ENCODE assay signal across 10 cellular contexts in genomic region chr1:12144236-12144635, GRCh38. TPM values are rescaled to one million over a fixed set of nuclear protein-coding genes. Genes with fewer than 3 reads are reported as not detected.
DNase-seq lines count a peak whose midpoint lies in the region; ATAC-seq and TF ChIP-seq lines count a peak whose summit lies in the region.
"Had no signal": no experiment of that assay in that cellular context is flagged by ENCODE, and none has a peak within 500 bp of the region (broad histone marks: within the 10 kb centered on the region; RNA-seq: fewer than 3 reads in every experiment).

No MANE protein-coding gene starts in this region.

- TF ChIP-seq POLR2A in Peyer's patch (IDR thresholded peaks at IDR 0.05): peak in 1 of 2 donors; percentile 14

- DNase-seq in CD14-positive monocyte (ENCODE audit: low spot score) (no peak), Peyer's patch (peak in 2 of 3 donors; percentile 84 to 88), endothelial cell (ENCODE audit: low spot score) (no peak), psoas muscle (no peak), HT-29 (ENCODE audit: low spot score) (no peak), NCI-H1930 (lab: John Stamatoyannopoulos, UW) (no peak), Ammon's horn (ENCODE audit: low spot score) (no peak)
- DNase-seq: endodermal cell, NCI-H2107 had no signal

- TF ChIP-seq CTCF in CD14-positive monocyte (IDR thresholded peaks at IDR 0.05): no peak
- no peak for TF ChIP-seq CTCF in Peyer's patch (IDR thresholded peaks at IDR 0.05)
- no peak for TF ChIP-seq CTCF in endothelial cell (IDR thresholded peaks at IDR 0.05; ENCODE audit: unreplicated experiment)
- no peak for TF ChIP-seq CTCF in psoas muscle (IDR thresholded peaks at IDR 0.05)

- no peaks in the 10 kb centered on the region for H3K27me3 Mint-ChIP-seq in CD14-positive monocyte (ENCODE audit: low read depth in 3 of 3)
- H3K27me3 Mint-ChIP-seq in endothelial cell (ENCODE audit: unreplicated experiment): peaks cover 14% of the 10 kb centered on the region

- H3K9me3 ChIP-seq in Peyer's patch (no peaks in the 10 kb centered on the region), psoas muscle (no peaks in the 10 kb centered on the region)

- H3K27me3 ChIP-seq in Peyer's patch (no peaks in the 10 kb centered on the region), psoas muscle (ENCODE audit: insufficient read depth in 3 of 3, low read length in 2 of 3) (no peaks in the 10 kb centered on the region)

- peak overlapping the region; percentile 64 to 94 (median 84) for H3K27ac ChIP-seq in Peyer's patch
- peak overlapping the region; percentile 61 for H3K27ac ChIP-seq in psoas muscle

- H3K4me1 ChIP-seq in Peyer's patch (peaks cover 21 to 57% (median 37%) of the 10 kb centered on the region in 4 donors), psoas muscle (peaks cover 6% of the 10 kb centered on the region)

- H3K4me3 Mint-ChIP-seq in CD14-positive monocyte (peak overlapping the region; percentile 54 to 80), endothelial cell (ENCODE audit: unreplicated experiment) (no peak overlapping the region)
- H3K4me3 Mint-ChIP-seq: endodermal cell had no signal

- 81 to 87% (median 82%) methylated on average over 8 of the region's 8 CpGs for WGBS in psoas muscle, 3 donors

- ATAC-seq in psoas muscle: no peak
- ATAC-seq in HG03159 (IDR thresholded peaks at IDR 0.05; ENCODE audit: unreplicated experiment): no peak

- H3K27ac Mint-ChIP-seq in CD14-positive monocyte: peak overlapping the region; percentile 95 to 99 (median 99)
- H3K27ac Mint-ChIP-seq in endothelial cell (ENCODE audit: unreplicated experiment): peak overlapping the region; percentile 48
- H3K27ac Mint-ChIP-seq: endodermal cell had no signal

- no peak overlapping the region for H3K4me3 ChIP-seq in Peyer's patch
- H3K4me3 ChIP-seq in psoas muscle: no peak overlapping the region

- intact Hi-C loops in CD14-positive monocyte (cut with micrococcal nuclease): loop anchor here in 1 of 2 donors (5.0 kb wide), 1 partner anchor 33 kb away; no protein-coding TSS in a partner anchor
- intact Hi-C loops in psoas muscle (cut with DNase I): loop anchor here in 1 of 2 donors (5.0 kb wide), 1 partner anchor 43 kb away; no protein-coding TSS in a partner anchor

- H3K4me1 Mint-ChIP-seq in CD14-positive monocyte (peaks cover 99% of the 10 kb centered on the region), endothelial cell (ENCODE audit: unreplicated experiment) (peaks cover 51% of the 10 kb centered on the region)

- peaks cover 0 to 6% (median 2%) of the 10 kb centered on the region in 7 donors for H3K9me3 Mint-ChIP-seq in CD14-positive monocyte
- no peaks in the 10 kb centered on the region for H3K9me3 Mint-ChIP-seq in endothelial cell (ENCODE audit: unreplicated experiment)
- H3K9me3 Mint-ChIP-seq: endodermal cell had no signal

- H3K36me3 Mint-ChIP-seq in CD14-positive monocyte (peaks cover 24 to 33% of the 10 kb centered on the region in 2 donors), endothelial cell (ENCODE audit: low read depth, unreplicated experiment) (no peaks in the 10 kb centered on the region)

- H3K36me3 ChIP-seq in Peyer's patch: no peaks in the 10 kb centered on the region
- no peaks in the 10 kb centered on the region for H3K36me3 ChIP-seq in psoas muscle (ENCODE audit: insufficient read depth in 1 of 2, low read depth in 1 of 2)

RNA-seq across cellular contexts. Expression of gene TNFRSF1B, which starts 22.6 kb away (rescaled TPM):
- polyA plus RNA-seq in CD14-positive monocyte: 100 to 1,000 TPM; 436 to 761 TPM
- 10 to 100 TPM; 37.1 to 92.8 (median 64.0) TPM for total RNA-seq in Peyer's patch
- 142 TPM for total RNA-seq in endothelial cell (ENCODE audit: unreplicated experiment)
- total RNA-seq in psoas muscle: 10 to 100 TPM in 1 of 4 donors, 1 to 10 TPM in 3; 7.5 to 12.8 (median 8.8) TPM
- 1 to 10 TPM; 5.1 to 7.6 (median 5.8) TPM for polyA plus RNA-seq in psoas muscle
- 0.08 TPM in 1 of 2 replicates, not detected in the other for total RNA-seq in HT-29 (2014; rRNA removed; shearing (Covaris generic))

Comparison
In these comparisons a context has a peak if more than half of its experiments do, and no peak if none do; other contexts are left out.
1. DNase-seq: peak in Peyer's patch (2 of 3); none in CD14-positive monocyte (single experiment), endothelial cell (single experiment), psoas muscle (0 of 2), HT-29 (single experiment), NCI-H1930 (0 of 2) and Ammon's horn (single experiment).